11 cellular contexts compared by ENCODE assay signal in genomic region chr1:1796466-1796865, GRCh38. TPM values are rescaled to one million over a fixed set of nuclear protein-coding genes. Genes with fewer than 3 reads are reported as not detected.
DNase-seq lines count a peak whose midpoint lies in the region; ATAC-seq and TF ChIP-seq lines count a peak whose summit lies in the region.
"Had no signal": no experiment of that assay in that cellular context is flagged by ENCODE, and none has a peak within 500 bp of the region (broad histone marks: within the 10 kb centered on the region; RNA-seq: fewer than 3 reads in every experiment).

No MANE protein-coding gene starts in this region.

- H3K27ac ChIP-seq in left lung: no peak overlapping the region
- no peak overlapping the region for H3K27ac ChIP-seq in tibial nerve
- H3K27ac ChIP-seq: esophagus muscularis mucosa had no signal

- peak; percentile 18 for TF ChIP-seq CTCF in AG09319 (IDR thresholded peaks at IDR 0.05; ENCODE audit: low read depth, low read length)
- peak; percentile 22; the same call in 1 of the 2 replicates for TF ChIP-seq CTCF in GM12875 (IDR thresholded peaks at IDR 0.05; ENCODE audit: borderline replicate concordance, insufficient read depth, low read depth, low read length)
- TF ChIP-seq CTCF in WTC11 (IDR thresholded peaks at IDR 0.05): no peak
- TF ChIP-seq CTCF in left lung (IDR thresholded peaks at IDR 0.05): no peak
- no peak for TF ChIP-seq CTCF in tibial nerve (IDR thresholded peaks at IDR 0.05)

- TF ChIP-seq EP300 in tibial nerve (IDR thresholded peaks at IDR 0.05): no peak

- no peaks in the 10 kb centered on the region for H3K27me3 Mint-ChIP-seq in WTC11 (ENCODE audit: low read depth)

- H3K36me3 ChIP-seq in left lung (peaks cover 0 to 99% of the 10 kb centered on the region in 2 donors), tibial nerve (peaks cover 0 to 85% (median 12%) of the 10 kb centered on the region in 3 donors)

- peak overlapping the region; percentile 40; the same call in 1 of the 2 replicates for H3K27ac Mint-ChIP-seq in WTC11

- no peaks in the 10 kb centered on the region for H3K9me3 ChIP-seq in left lung
- H3K9me3 ChIP-seq in tibial nerve: no peaks in the 10 kb centered on the region
- H3K9me3 ChIP-seq: esophagus muscularis mucosa had no signal

- H3K4me3 ChIP-seq in GM12875 (ENCODE audit: low read depth, low read length) (no peak overlapping the region), left lung (no peak overlapping the region), tibial nerve (no peak overlapping the region)
- H3K4me3 ChIP-seq: esophagus muscularis mucosa had no signal

- CTCF ChIA-PET in WTC11 (lab: Charles Lee): no interaction called here

- no peak overlapping the region for H3K4me3 Mint-ChIP-seq in WTC11

- TF ChIP-seq POLR2A in tibial nerve (IDR thresholded peaks at IDR 0.05): no peak

- no peak for DNase-seq in AG09319 (ENCODE audit: extremely low read depth, low read depth)
- DNase-seq in WTC11 (ENCODE audit: low spot score): no peak
- no peak for DNase-seq in left lung
- DNase-seq in tibial nerve (ENCODE audit: low spot score in 2 of 2): no peak
- DNase-seq in sciatic nerve (ENCODE audit: low spot score): no peak
- DNase-seq in DMS114 treated with DMSO at 0.1 percent for 48 hours (lab: John Stamatoyannopoulos, UW; ENCODE audit: unreplicated experiment): no peak
- DNase-seq: DMS53 had no signal

- POLR2A ChIA-PET in WTC11 (lab: Charles Lee): no interaction called here

- ATAC-seq in WTC11: peak; percentile 39; the same call in 1 of the 2 replicates
- ATAC-seq in left lung: peak; percentile 41
- no peak for ATAC-seq in sciatic nerve
- ATAC-seq in GM19463 (IDR thresholded peaks at IDR 0.05; ENCODE audit: unreplicated experiment): no peak

- H3K4me1 ChIP-seq in left lung (no peaks in the 10 kb centered on the region), tibial nerve (peaks cover 0 to 18% (median 0%) of the 10 kb centered on the region in 4 donors)

- 91% methylated on average over 5 of the region's 5 CpGs for WGBS in tibial nerve, 2 donors

- H3K27me3 ChIP-seq in left lung: no peaks in the 10 kb centered on the region
- H3K27me3 ChIP-seq in tibial nerve: no peaks in the 10 kb centered on the region
- H3K27me3 ChIP-seq: esophagus muscularis mucosa had no signal

- peaks cover 57% of the 10 kb centered on the region for H3K36me3 Mint-ChIP-seq in WTC11

- intact Hi-C loops in left lung (cut with DNase I): no loop called here
- intact Hi-C loops in sciatic nerve (cut with DNase I): no loop called here

- no peaks in the 10 kb centered on the region for H3K9me3 Mint-ChIP-seq in WTC11
- H3K9me3 Mint-ChIP-seq: activated naive CD4-positive, alpha-beta T cell treated with anti-CD3 and anti-CD28 coated beads, Interleukin-2, amount 50 U/mL, for 72 hours had no signal

- no peaks in the 10 kb centered on the region for H3K4me1 Mint-ChIP-seq in WTC11

TF ChIP-seq in WTC11, 78 proteins besides CTCF, POLR2A, EP300 and RAD21:
- TF ChIP-seq ZNF671 (CRISPR knock-in tag; IDR thresholded peaks at IDR 0.05): no peak
- no peak for TF ChIP-seq NFE2L1 (CRISPR knock-in tag; IDR thresholded peaks at IDR 0.05)
- TF ChIP-seq ZSCAN18 (CRISPR knock-in tag; IDR thresholded peaks at IDR 0.05): no peak
- TF ChIP-seq SOX15 (CRISPR knock-in tag; IDR thresholded peaks at IDR 0.05): no peak
- no peak for TF ChIP-seq ZNF263 (CRISPR knock-in tag; IDR thresholded peaks at IDR 0.05; ENCODE audit: low read depth)
- no peak for TF ChIP-seq EMX1 (CRISPR knock-in tag; IDR thresholded peaks at IDR 0.05)
- TF ChIP-seq STAT6 (CRISPR knock-in tag; conservative IDR thresholded peaks at IDR 0.05; ENCODE audit: low read depth): no peak
- no peak for TF ChIP-seq USF2 (CRISPR knock-in tag; IDR thresholded peaks at IDR 0.05)
- no peak for TF ChIP-seq JUN (CRISPR knock-in tag; IDR thresholded peaks at IDR 0.05)
- TF ChIP-seq ZNF232 (CRISPR knock-in tag; IDR thresholded peaks at IDR 0.05): no peak
- no peak for TF ChIP-seq FOXK1 (CRISPR knock-in tag; IDR thresholded peaks at IDR 0.05)
- TF ChIP-seq GABPB1 (CRISPR knock-in tag; IDR thresholded peaks at IDR 0.05): no peak
- no peak for TF ChIP-seq TEAD4 (CRISPR knock-in tag; IDR thresholded peaks at IDR 0.05)
- no peak for TF ChIP-seq ZNF425 (CRISPR knock-in tag; conservative IDR thresholded peaks at IDR 0.05)

RNA-seq across cellular contexts. Expression of gene NADK, which starts 18.2 kb away (rescaled TPM):
- total RNA-seq in WTC11 (2021) (106 to 124 TPM (median 119 TPM) in 3 replicates), left lung (100 to 1,000 TPM in 1 of 2 donors, 10 to 100 TPM in 1; 82.3 to 126 TPM), tibial nerve (100 to 1,000 TPM; 111 to 145 (median 119) TPM), sciatic nerve (77.3 TPM)

Comparison
In these comparisons a context has a peak if more than half of its experiments do, and no peak if none do; other contexts are left out.
1. CTCF ChIP-seq: peak in AG09319 (single experiment) and GM12875 (single experiment); none in WTC11 (single experiment), left lung (0 of 2) and tibial nerve (0 of 5).
2. ATAC-seq: peak in WTC11 (single experiment) and left lung (single experiment); none in sciatic nerve (single experiment) and GM19463 (single experiment).